26 cellular contexts compared by ENCODE assay signal in the genomic region with DNA sequence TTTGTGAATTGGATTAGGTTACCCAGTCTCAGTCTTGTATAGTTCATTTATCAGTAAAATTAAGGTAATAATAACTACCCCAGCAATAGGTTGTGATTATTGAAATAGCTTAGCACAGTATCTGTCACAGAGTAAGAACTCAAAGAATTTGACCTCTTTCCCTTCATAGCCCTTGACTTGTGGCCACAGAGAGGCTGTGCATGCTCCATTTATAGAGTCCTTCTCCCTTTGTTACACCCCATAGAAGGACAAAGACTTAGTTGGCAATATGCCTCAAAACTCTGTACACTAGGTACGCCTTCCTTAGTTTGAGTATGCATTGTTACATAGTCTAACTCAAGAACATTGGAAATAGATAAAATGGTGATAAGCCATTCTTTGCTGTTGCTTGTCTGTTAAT.
"Had no signal": no experiment of that assay in that cellular context is flagged by ENCODE, and none has a peak within 500 bp of the region (broad histone marks: within the 10 kb centered on the region; RNA-seq: fewer than 3 reads in every experiment).

No MANE protein-coding gene starts in this region.

- H3K4me3 ChIP-seq: MG63, SJCRH30 had no signal

- H3K4me2 ChIP-seq: SK-N-SH had no signal

- H3K4me1 ChIP-seq: SJCRH30 had no signal

- H3K27ac ChIP-seq: SJCRH30, VCaP had no signal

- ATAC-seq: Panc1, Right ventricle myocardium inferior had no signal

- H3K9ac ChIP-seq: SK-N-SH had no signal

- H3K36me3 ChIP-seq: MG63, SJCRH30 had no signal

- DNase-seq: activated CD4-positive, alpha-beta memory T cell treated with anti-CD3 and anti-CD28 coated beads for 36 hours; activated CD4-positive, alpha-beta T cell treated with anti-CD3 and anti-CD28 coated beads, Interleukin-2, amount 10 ng/mL, durations not matched to agents 7 days and 5 days; activated CD4-positive, CD25-positive, alpha-beta regulatory T cell; activated CD8-positive, alpha-beta memory T cell treated with anti-CD3 and anti-CD28 coated beads for 24 hours; activated naive CD4-positive, alpha-beta T cell treated with anti-CD3 and anti-CD28 coated beads, Interleukin-2, amount 50 U/mL, for 16 hours; activated naive CD8-positive, alpha-beta T cell treated with anti-CD3 and anti-CD28 coated beads, Interleukin-2, amount 10 ng/mL, durations not matched to agents 7 days and 5 days; aorta; MG63; MV-4-11; NCI-H1092 treated with DMSO at 0.1 percent for 48 hours; NCI-H1417 treated with DMSO at 0.1 percent for 48 hours; NCI-H1694; NCI-H2029; NCI-H2107; NCI-H345; NCI-H510A; NCI-H526 treated with DMSO at 0.1 percent for 48 hours; NCI-H82; OCI-M1; RPMI8226; SJCRH30; SK-N-SH; T-helper 1 cell had no signal

- H3K9me3 ChIP-seq: MG63, SJCRH30, SK-N-SH had no signal
